In genomic region chr18:63511285-63511684, GRCh38 we compare ENCODE assay signal across 8 cellular contexts. TPM values are rescaled to one million over a fixed set of nuclear protein-coding genes. Genes with fewer than 3 reads are reported as not detected.
DNase-seq lines count a peak whose midpoint lies in the region; ATAC-seq and TF ChIP-seq lines count a peak whose summit lies in the region.

No MANE protein-coding gene starts in this region.

- H3K4me1 ChIP-seq in BE2C (no peaks in the 10 kb centered on the region), GM23338 (ENCODE audit: insufficient read depth) (peaks cover 46% of the 10 kb centered on the region), PC-9 (replicated peaks; ENCODE audit: insufficient read depth) (peaks cover 12% of the 10 kb centered on the region), psoas muscle (no peaks in the 10 kb centered on the region)

- H3K27ac ChIP-seq in GM23338 (ENCODE audit: low read depth) (no peak overlapping the region), PC-9 (no peak overlapping the region), psoas muscle (no peak overlapping the region)

- ATAC-seq in GM23338 (peak; percentile 71), GM21447 (IDR thresholded peaks at IDR 0.05; ENCODE audit: unreplicated experiment) (no peak), psoas muscle (no peak)

- H3K27me3 ChIP-seq in BE2C (no peaks in the 10 kb centered on the region), GM23338 (ENCODE audit: insufficient read depth) (no peaks in the 10 kb centered on the region), PC-9 (ENCODE audit: insufficient read depth, low read depth) (no peaks in the 10 kb centered on the region), psoas muscle (ENCODE audit: insufficient read depth in 3 of 3, low read length in 2 of 3) (no peaks in the 10 kb centered on the region)

- H2AFZ ChIP-seq in GM23338 = no peak overlapping the region
- no peak overlapping the region for H2AFZ ChIP-seq in PC-9

- intact Hi-C loops in PC-9 (cut with micrococcal nuclease; ENCODE audit: unreplicated experiment) = loop anchor here (10.0 kb wide), 1 partner anchor 464 kb away; the partner anchor contains the start of gene SERPINB8
- intact Hi-C loops in psoas muscle (cut with DNase I) = no loop called here

- POLR2A ChIA-PET in PC-9 (lab: Charles Lee; ENCODE audit: unreplicated experiment) = interaction anchor here (0.6 kb wide), 2 partner anchors 235 to 987 kb away, joined by 3 to 4 read pairs; no protein-coding TSS in a partner anchor

- CTCF ChIA-PET in PC-9 (lab: Charles Lee) = interaction anchor here (0.6 to 1.6 kb wide), 2 partner anchors 230 to 1262 kb away, joined by 3 to 8 read pairs; no protein-coding TSS in a partner anchor

- H3K36me3 ChIP-seq in BE2C = no peaks in the 10 kb centered on the region
- no peaks in the 10 kb centered on the region for H3K36me3 ChIP-seq in GM23338 (ENCODE audit: insufficient read depth)
- no peaks in the 10 kb centered on the region for H3K36me3 ChIP-seq in PC-9 (ENCODE audit: low read depth)
- H3K36me3 ChIP-seq in psoas muscle (ENCODE audit: insufficient read depth in 1 of 2, low read depth in 1 of 2) = no peaks in the 10 kb centered on the region

- H3K4me3 Mint-ChIP-seq in GM23338 = no peak overlapping the region

- peak; percentile 23 for DNase-seq in BE2C
- DNase-seq in GM23338 (ENCODE audit: low spot score) = peak; percentile 94
- peak; percentile 43 to 63 for DNase-seq in PC-9
- DNase-seq in fibroblast of the conjunctiva (ENCODE audit: low read depth) = peak; percentile 12
- peak; percentile 15 for DNase-seq in skeletal muscle cell (ENCODE audit: low read depth)
- DNase-seq in psoas muscle = no peak
- DNase-seq in central memory CD4-positive, alpha-beta T cell = no peak

- H3K4me3 ChIP-seq in BE2C (ENCODE audit: low read depth, low read length) (no peak overlapping the region), GM23338 (no peak overlapping the region), PC-9 (no peak overlapping the region), skeletal muscle cell (ENCODE audit: low read depth, low read length) (no peak overlapping the region), psoas muscle (no peak overlapping the region)

- BruUV-seq in PC-9 (replicated peaks; lab: Mats Ljungman, UMichigan) = no TSS peak

- no peaks in the 10 kb centered on the region for H3K79me2 ChIP-seq in GM23338 (replicated peaks; ENCODE audit: insufficient read depth)
- no peaks in the 10 kb centered on the region for H3K79me2 ChIP-seq in PC-9 (ENCODE audit: low read depth)

- H3F3A ChIP-seq in GM23338 (replicated peaks; ENCODE audit: low read depth) = no peaks in the 10 kb centered on the region
- H3F3A ChIP-seq in PC-9 (ENCODE audit: insufficient read depth, low read depth) = peaks cover 4% of the 10 kb centered on the region; the same call in 1 of the 2 replicates

- H3K27me3 Mint-ChIP-seq in GM23338 (ENCODE audit: insufficient read depth, low read depth, poor library complexity) = peaks cover 3% of the 10 kb centered on the region

- H3K9me3 Mint-ChIP-seq in GM23338 = no peaks in the 10 kb centered on the region

- H3K9me3 ChIP-seq in BE2C = no peaks in the 10 kb centered on the region
- H3K9me3 ChIP-seq in PC-9 (ENCODE audit: insufficient read depth, low read depth) = no peaks in the 10 kb centered on the region
- no peaks in the 10 kb centered on the region for H3K9me3 ChIP-seq in psoas muscle

- no peak overlapping the region for H3K27ac Mint-ChIP-seq in GM23338

- peak; percentile 68 for TF ChIP-seq CTCF in BE2C (IDR thresholded peaks at IDR 0.05; ENCODE audit: low read depth, low read length)
- peak; percentile 76 to 81 for TF ChIP-seq CTCF in GM23338 (conservative IDR thresholded peaks at IDR 0.05; ENCODE audit: low read depth in 2 of 2)
- TF ChIP-seq CTCF in PC-9 (conservative IDR thresholded peaks at IDR 0.05) = peak; percentile 68
- TF ChIP-seq CTCF in psoas muscle (IDR thresholded peaks at IDR 0.05) = no peak

- H3K36me3 Mint-ChIP-seq in GM23338 (ENCODE audit: low read depth) = no peaks in the 10 kb centered on the region

- H3K4me1 Mint-ChIP-seq in GM23338 = peaks cover 34% of the 10 kb centered on the region

- H4K20me1 ChIP-seq in GM23338 (replicated peaks; ENCODE audit: insufficient read depth) (no peaks in the 10 kb centered on the region), PC-9 (ENCODE audit: insufficient read depth) (no peaks in the 10 kb centered on the region)

- H3K4me2 ChIP-seq in GM23338 = no peak overlapping the region
- H3K4me2 ChIP-seq in PC-9 = no peak overlapping the region

- 29% methylated on average over 7 of the region's 7 CpGs for WGBS in psoas muscle, 3 donors

- H3K9me2 ChIP-seq in GM23338 (ENCODE audit: insufficient read depth) (no peaks in the 10 kb centered on the region), PC-9 (ENCODE audit: insufficient read depth) (no peaks in the 10 kb centered on the region)

TF ChIP-seq in GM23338, 12 proteins besides CTCF, POLR2A, EP300 and RAD21 (continues in another document):
- TF ChIP-seq CREB1 (CRISPR knock-in tag; IDR thresholded peaks at IDR 0.05; ENCODE audit: low read depth) (no peak), REST (IDR thresholded peaks at IDR 0.05; ENCODE audit: unreplicated experiment) (no peak), NANOG (IDR thresholded peaks at IDR 0.05; ENCODE audit: borderline replicate concordance) (no peak), EZH2 (IDR thresholded peaks at IDR 0.05; ENCODE audit: low read depth, unreplicated experiment) (no peak), JUNB (IDR thresholded peaks at IDR 0.05; ENCODE audit: unreplicated experiment) (no peak), ETS1 (IDR thresholded peaks at IDR 0.05) (no peak), STAT1 (IDR thresholded peaks at IDR 0.05; ENCODE audit: unreplicated experiment) (no peak), ZNF114 (CRISPR knock-in tag; IDR thresholded peaks at IDR 0.05) (no peak)

RNA-seq across cellular contexts. Expression of gene SERPINB12, which starts 30.9 kb away (rescaled TPM):
- polyA plus RNA-seq in BE2C (2012; ENCODE audit: insufficient read depth, insufficient read length, low read depth) = not detected
- not detected in 2 replicates for total RNA-seq in GM23338 (2014; rRNA removed; shearing (Covaris generic))
- polyA plus RNA-seq in GM23338 (2016; fragmentation: Nextera tagmentation; extraction: Ambion mirVana) = not detected in 2 replicates
- not detected in 2 replicates for total RNA-seq in PC-9 (2021)
- not detected for total RNA-seq in psoas muscle
- not detected for polyA plus RNA-seq in psoas muscle

RNA-seq across cellular contexts. Expression of gene SERPINB5, which starts 34.5 kb away (rescaled TPM):
- not detected for polyA plus RNA-seq in BE2C (2012; ENCODE audit: insufficient read depth, insufficient read length, low read depth)
- not detected in 2 replicates for total RNA-seq in GM23338 (2014; rRNA removed; shearing (Covaris generic))
- polyA plus RNA-seq in GM23338 (2016; fragmentation: Nextera tagmentation; extraction: Ambion mirVana) (0.16 TPM in 1 of 2 replicates, not detected in the other), psoas muscle (under 1 TPM in 2 of 3 donors, not detected in 1; 0.03 TPM)
- total RNA-seq in PC-9 (2021) (25.5 and 26.2 TPM in 2 replicates), psoas muscle (not detected)

Comparison
In these comparisons a context has a peak if more than half of its experiments do, and no peak if none do; other contexts are left out.
1. DNase-seq: peak in BE2C (single experiment), GM23338 (single experiment), PC-9 (2 of 2), fibroblast of the conjunctiva (single experiment) and skeletal muscle cell (single experiment); none in psoas muscle (0 of 2) and central memory CD4-positive, alpha-beta T cell (single experiment).
2. RNA of gene SERPINB5, which starts 34.5 kb away (total RNA-seq): 25.5 to 26.2 TPM in PC-9; not detected in GM23338 and not detected in psoas muscle; every median in the first group is over 10 times any median in the second.